In genomic region chrX:150968862-150969720, GRCh38 we compare ENCODE assay signal across 23 cellular contexts. TPM values are rescaled to one million over a fixed set of nuclear protein-coding genes. Genes with fewer than 3 reads are reported as not detected.
DNase-seq lines count a peak whose midpoint lies in the region; ATAC-seq, FAIRE-seq and TF ChIP-seq lines count a peak whose summit lies in the region.
"Had no signal": no experiment of that assay in that cellular context is flagged by ENCODE, and none has a peak within 500 bp of the region (broad histone marks: within the 10 kb centered on the region; RNA-seq: fewer than 3 reads in every experiment).

No MANE protein-coding gene starts in this region.

- H3K23me2 ChIP-seq in H1 (ENCODE audit: low read depth, low read length) = no peaks in the 10 kb centered on the region

- no peaks in the 10 kb centered on the region for H3K79me1 ChIP-seq in H1 (ENCODE audit: low read depth, low read length)
- no peaks in the 10 kb centered on the region for H3K79me1 ChIP-seq in mesendoderm (ENCODE audit: low read length)

- no peaks in the 10 kb centered on the region for H4K20me1 ChIP-seq in H1 (replicated peaks in 1 of 2; ENCODE audit: control insufficient read depth in 1 of 2, insufficient read depth in 2 of 2, low read length in 2 of 2)
- H4K20me1 ChIP-seq in HepG2 (ENCODE audit: insufficient read depth, low read length) = no peaks in the 10 kb centered on the region
- H4K20me1 ChIP-seq: BLaER1 had no signal

- DNase-seq in H1 (ENCODE audit: low read depth in 1 of 2, low spot score in 2 of 2) (no peak), mesendoderm (no peak), HepG2 (ENCODE audit: low spot score) (no peak), breast epithelium (ENCODE audit: low spot score in 2 of 2) (no peak)
- DNase-seq: CD4-positive, alpha-beta T cell; COR-L47; DMS79; Karpas-422; MV-4-11; NCI-H1105 treated with DMSO at 0.1 percent for 48 hours; NCI-H2029 treated with DMSO at 0.1 percent for 48 hours; NCI-H226; NCI-H524; NCI-H774; NK-92 treated with Interleukin-12 subunit alpha and Interleukin-12 subunit beta, amount 100 ng/mL, for 24 hours had no signal

- H3K27me3 ChIP-seq in HUES64 (ENCODE audit: insufficient read depth, low read length) (no peaks in the 10 kb centered on the region), H1 (replicated peaks in 1 of 4; ENCODE audit: control insufficient read depth in 3 of 4, extremely low read depth in 1 of 4, insufficient read depth in 3 of 4, low read length in 3 of 4) (no peaks in the 10 kb centered on the region), mesendoderm (ENCODE audit: insufficient read depth, low read length, poor library complexity) (no peaks in the 10 kb centered on the region), HepG2 (ENCODE audit: control insufficient read depth in 1 of 2, insufficient read depth in 2 of 2, low read length in 2 of 2) (peaks cover 0 to 5% of the 10 kb centered on the region in 2 experiments; a peak in 2 of 5 replicates), breast epithelium (peaks cover 0 to 33% of the 10 kb centered on the region in 2 donors)
- H3K27me3 ChIP-seq: BLaER1, SJSA1 had no signal

- H2AK5ac ChIP-seq in H1 (ENCODE audit: low read depth, low read length) (no peak overlapping the region), mesendoderm (ENCODE audit: low read length) (no peak overlapping the region)

- peak overlapping the region; percentile 7; the same call in 1 of the 2 replicates for H3K27ac ChIP-seq in HUES64 (ENCODE audit: low read depth, low read length)
- no peak overlapping the region for H3K27ac ChIP-seq in H1 (ENCODE audit: low read depth, low read length)
- H3K27ac ChIP-seq in mesendoderm (ENCODE audit: low read depth, low read length) = no peak overlapping the region
- no peak overlapping the region for H3K27ac ChIP-seq in HepG2 (ENCODE audit: extremely low read length, insufficient read depth, low read length)
- H3K27ac ChIP-seq in breast epithelium = no peak overlapping the region
- H3K27ac ChIP-seq: BLaER1, SJSA1 had no signal

- peak overlapping the region; percentile 23; the same call in 1 of the 2 replicates for H2BK20ac ChIP-seq in H1 (ENCODE audit: low read length)

- H3K4me3 ChIP-seq in HUES64 (ENCODE audit: low read length) = no peak overlapping the region
- H3K4me3 ChIP-seq in H1 (ENCODE audit: extremely low read depth in 1 of 4, insufficient read depth in 2 of 4, low read depth in 3 of 4, low read length in 4 of 4) = no peak overlapping the region
- H3K4me3 ChIP-seq in mesendoderm (ENCODE audit: low read length) = no peak overlapping the region
- H3K4me3 ChIP-seq in HepG2 (replicated peaks in 1 of 3; ENCODE audit: insufficient read depth in 1 of 3, low read depth in 2 of 3, low read length in 3 of 3) = no peak overlapping the region
- no peak overlapping the region for H3K4me3 ChIP-seq in breast epithelium
- H3K4me3 ChIP-seq: BLaER1, HAP-1, SJSA1 had no signal

- H3K4me2 ChIP-seq in H1 (ENCODE audit: insufficient read depth in 1 of 2, low read depth in 2 of 2, low read length in 2 of 2) (0 out of 4 replicates have a peak overlapping the region, but pooled peaks have one; percentile 13 to 15), mesendoderm (ENCODE audit: low read length) (no peak overlapping the region), HepG2 (ENCODE audit: low read depth, low read length) (no peak overlapping the region)
- H3K4me2 ChIP-seq: BLaER1 had no signal

- peak overlapping the region; percentile 80 for H3K14ac ChIP-seq in H1 (ENCODE audit: insufficient read length)

- H3K9ac ChIP-seq in HUES64 (ENCODE audit: low read depth, low read length) = no peak overlapping the region
- no peak overlapping the region for H3K9ac ChIP-seq in H1 (replicated peaks in 1 of 4; ENCODE audit: extremely low read depth in 1 of 4, low read depth in 3 of 4, low read length in 3 of 4)
- no peak overlapping the region for H3K9ac ChIP-seq in mesendoderm (ENCODE audit: low read length)
- no peak overlapping the region for H3K9ac ChIP-seq in HepG2 (ENCODE audit: insufficient read depth, low read depth, low read length)
- H3K9ac ChIP-seq: BLaER1 had no signal

- POLR2A ChIA-PET in H1 (lab: Charles Lee; ENCODE audit: partially characterized antibody) = interaction anchor here (0.8 to 1.3 kb wide), 2 partner anchors 14 to 28 kb away, joined by 3 read pairs; partner anchors contain the start of gene HMGB3
- POLR2A ChIA-PET in HepG2 (lab: Yijun Ruan, JAX) = no interaction called here

- H3K18ac ChIP-seq in H1 (ENCODE audit: extremely low read depth, low read length) = no peak overlapping the region
- no peak overlapping the region for H3K18ac ChIP-seq in mesendoderm (ENCODE audit: low read length)

- no peak overlapping the region for H3K4ac ChIP-seq in H1 (replicated peaks; ENCODE audit: insufficient read length, low read depth, low read length)
- no peak overlapping the region for H3K4ac ChIP-seq in mesendoderm (ENCODE audit: low read depth, low read length)

- H4K5ac ChIP-seq in H1 (ENCODE audit: insufficient read length, low read depth, low read length) = peak overlapping the region; percentile 71
- no peak overlapping the region for H4K5ac ChIP-seq in mesendoderm (ENCODE audit: low read length)

- intact Hi-C loops in HepG2 (cut with micrococcal nuclease; ENCODE audit: unreplicated experiment) (no loop called here), breast epithelium (cut with DNase I; ENCODE audit: low total_unique reads) (no loop called here)

- ATAC-seq in HG03439 (IDR thresholded peaks at IDR 0.05; ENCODE audit: unreplicated experiment) = no peak
- no peak for ATAC-seq in HepG2
- ATAC-seq in HG02763 (IDR thresholded peaks at IDR 0.05; ENCODE audit: unreplicated experiment) = no peak
- ATAC-seq: Right ventricle myocardium inferior had no signal

- H4K8ac ChIP-seq in H1 (ENCODE audit: extremely low read depth, insufficient read depth, low read length) = peak overlapping the region; percentile 93; the same call in 1 of the 2 replicates
- H4K8ac ChIP-seq in mesendoderm (ENCODE audit: low read depth, low read length) = no peak overlapping the region

- H2BK15ac ChIP-seq in H1 (ENCODE audit: low read length) (no peak overlapping the region), mesendoderm (replicated peaks; ENCODE audit: low read depth) (no peak overlapping the region)

- TF ChIP-seq POLR2A in H1 (IDR thresholded peaks at IDR 0.05; ENCODE audit: control extremely low read depth in 1 of 2, low read depth in 2 of 2, low read length in 2 of 2) (no peak), HepG2 (IDR thresholded peaks at IDR 0.05; ENCODE audit: insufficient read depth in 1 of 2, low read depth in 2 of 2, low read length in 2 of 2) (no peak), breast epithelium (IDR thresholded peaks at IDR 0.05) (no peak)

- H2BK12ac ChIP-seq in H1 (ENCODE audit: low read depth, low read length) = no peak overlapping the region

- peak overlapping the region; percentile 88 for H2AFZ ChIP-seq in H1 (ENCODE audit: low read length)
- H2AFZ ChIP-seq in HepG2 (ENCODE audit: low read length) = no peak overlapping the region

- no TSS peak for BruUV-seq in HepG2 (replicated peaks; lab: Mats Ljungman, UMichigan)

- CTCF ChIA-PET in H1 (lab: Charles Lee; ENCODE audit: partially characterized antibody) (no interaction called here), HepG2 (lab: Yijun Ruan, JAX; ENCODE audit: low intra/inter-chr PET ratio, low total read pairs) (no interaction called here)

- TF ChIP-seq CTCF in H1 (IDR thresholded peaks at IDR 0.05; ENCODE audit: control extremely low read depth in 1 of 3, insufficient read depth in 1 of 3, low read depth in 1 of 3, low read length in 3 of 3) (no peak), HepG2 (CRISPR knock-in tag; IDR thresholded peaks at IDR 0.05) (no peak), breast epithelium (IDR thresholded peaks at IDR 0.05) (no peak)

- H3K56ac ChIP-seq in H1 (replicated peaks; ENCODE audit: insufficient read length, low read depth, low read length) (no peak overlapping the region), mesendoderm (ENCODE audit: low read length) (peak overlapping the region; percentile 42)

- FAIRE-seq in H1 (lab: Jason Lieb, UNC) (peak; percentile 84), HepG2 (lab: Jason Lieb, UNC) (no peak)
- FAIRE-seq: HTR-8/SVneo had no signal

- peak overlapping the region; percentile 81 for H4K91ac ChIP-seq in H1 (replicated peaks; ENCODE audit: insufficient read length, low read length)

- in situ Hi-C loops in HepG2 (cut with HindIII; ENCODE audit: extremely low pct_ligation_motif_present, low pct_unique_long_range_greater_than_20kb) = no loop called here

- H2BK120ac ChIP-seq in H1 (replicated peaks; ENCODE audit: low read depth, low read length) (peak overlapping the region; percentile 61), mesendoderm (ENCODE audit: low read depth, low read length) (no peak overlapping the region)

- H3K36me3 ChIP-seq in HUES64 (ENCODE audit: insufficient read depth, low read length) = no peaks in the 10 kb centered on the region
- H3K36me3 ChIP-seq in H1 (ENCODE audit: control insufficient read depth in 2 of 4, insufficient read depth in 4 of 4, low read length in 3 of 4) = no peaks in the 10 kb centered on the region
- H3K36me3 ChIP-seq in mesendoderm (ENCODE audit: control insufficient read depth, insufficient read depth, low read length) = no peaks in the 10 kb centered on the region
- no peaks in the 10 kb centered on the region for H3K36me3 ChIP-seq in HepG2 (replicated peaks in 1 of 2; ENCODE audit: control insufficient read depth in 1 of 2, insufficient read depth in 2 of 2, low read length in 2 of 2)
- no peaks in the 10 kb centered on the region for H3K36me3 ChIP-seq in breast epithelium
- H3K36me3 ChIP-seq: BLaER1, HAP-1, SJSA1 had no signal

- no peak overlapping the region for H3K23ac ChIP-seq in H1 (ENCODE audit: insufficient read length)
- no peak overlapping the region for H3K23ac ChIP-seq in mesendoderm (ENCODE audit: low read length)

- H3K4me1 ChIP-seq in HUES64 (ENCODE audit: insufficient read depth, low read length) = no peaks in the 10 kb centered on the region
- H3K4me1 ChIP-seq in H1 (replicated peaks in 1 of 4; ENCODE audit: control insufficient read depth in 3 of 4, insufficient read depth in 4 of 4, low read length in 3 of 4) = peaks cover 0 to 4% (median 2%) of the 10 kb centered on the region in 4 experiments; a peak in 3 of 7 replicates
- no peaks in the 10 kb centered on the region for H3K4me1 ChIP-seq in mesendoderm (ENCODE audit: control insufficient read depth, low read depth, low read length)
- peaks cover 22% of the 10 kb centered on the region for H3K4me1 ChIP-seq in HepG2 (ENCODE audit: insufficient read depth, low read length)
- no peaks in the 10 kb centered on the region for H3K4me1 ChIP-seq in breast epithelium
- H3K4me1 ChIP-seq: BLaER1, HAP-1, SJSA1 had no signal

- no peak for TF ChIP-seq RAD21 in H1 (IDR thresholded peaks at IDR 0.05 in 1 of 2, conservative IDR thresholded peaks at IDR 0.05 in 1 of 2; ENCODE audit: low read depth in 2 of 2, low read length in 2 of 2)
- TF ChIP-seq RAD21 in HepG2 (CRISPR knock-in tag; IDR thresholded peaks at IDR 0.05) = no peak

- H3K9me3 ChIP-seq in HUES64 (ENCODE audit: insufficient read depth, low read depth, low read length) = no peaks in the 10 kb centered on the region
- H3K9me3 ChIP-seq in H1 (ENCODE audit: insufficient read depth in 2 of 2, low read depth in 1 of 2, low read length in 1 of 2) = no peaks in the 10 kb centered on the region
- no peaks in the 10 kb centered on the region for H3K9me3 ChIP-seq in HepG2 (ENCODE audit: low read length)
- H3K9me3 ChIP-seq in breast epithelium = peaks cover 0 to 4% of the 10 kb centered on the region in 2 donors
- H3K9me3 ChIP-seq: BLaER1, HAP-1, SJSA1 had no signal

- TF ChIP-seq EP300 in H1 (IDR thresholded peaks at IDR 0.05; ENCODE audit: borderline replicate concordance in 1 of 2, low read depth in 2 of 2, low read length in 2 of 2) (no peak), HepG2 (IDR thresholded peaks at IDR 0.05; ENCODE audit: low read depth in 2 of 2, low read length in 2 of 2) (no peak), HepG2 (CRISPR knock-in tag; IDR thresholded peaks at IDR 0.05; ENCODE audit: borderline replicate concordance) (no peak)

- 27% methylated on average over 17 of the region's 17 CpGs for WGBS in HUES64
- 66% methylated on average over 16 of the region's 17 CpGs; no CpG with 5 or more reads in 1 of the 2 experiments for WGBS in H1 (ENCODE audit: extremely low coverage in 1 of 2, insufficient coverage in 1 of 2, insufficient read length in 1 of 2, insufficient replicate concordance in 2 of 2, low coverage in 1 of 2, low lambda C conversion rate in 2 of 2, missing lambda C conversion rate in 1 of 2), 2 experiments
- no CpG with 5 or more reads among the region's 17 CpGs for WGBS in mesendoderm (ENCODE audit: extremely low coverage, insufficient coverage, low lambda C conversion rate)
- 48% methylated on average over 12 of the region's 17 CpGs for WGBS in HepG2 (ENCODE audit: low lambda C conversion rate)

- no peak overlapping the region; the same call in 1 of the 2 replicates for H2BK5ac ChIP-seq in H1 (ENCODE audit: low read depth, low read length)
- no peak overlapping the region for H2BK5ac ChIP-seq in mesendoderm (ENCODE audit: low read length)

- no peaks in the 10 kb centered on the region for H3K79me2 ChIP-seq in H1 (ENCODE audit: control insufficient read depth in 1 of 2, insufficient read depth in 2 of 2, low read length in 2 of 2)
- H3K79me2 ChIP-seq in mesendoderm (ENCODE audit: control insufficient read depth, insufficient read depth, low read length) = no peaks in the 10 kb centered on the region
- H3K79me2 ChIP-seq in HepG2 (ENCODE audit: insufficient read depth, low read length) = no peaks in the 10 kb centered on the region

RNA-seq across cellular contexts. Expression of gene HMGB3, which starts 14.0 kb away (rescaled TPM):
- polyA plus RNA-seq in HUES64 (2013, experiment 1 of 2) = 221 TPM
- 227 TPM for polyA plus RNA-seq in HUES64 (2013, experiment 2 of 2)
- total RNA-seq in H1 (2021; fragmentation: NEBNext Ultra II Directional; extraction: Animal tissue kit (Norgen Biotek cat#: 25700)) = 340 and 346 TPM in 2 replicates
- polyA plus RNA-seq in H1 (2011; rRNA removed) = 34.1 and 55.8 TPM in 2 replicates
- polyA plus RNA-seq in H1 (2011; cell fraction: cytosol; rRNA removed) = 75.2 TPM
- polyA plus RNA-seq in H1 (2011; cell fraction: nucleus; rRNA removed) = 17.0 TPM
- polyA plus RNA-seq in H1 (2012, experiment 1 of 2) = 179 to 527 TPM (median 189 TPM) in 4 replicates
- 50.1 TPM for polyA plus RNA-seq in H1 (2012, experiment 2 of 2)
- polyA plus RNA-seq in H1 (2013, experiment 1 of 2) = 237 TPM
- polyA plus RNA-seq in H1 (2013, experiment 2 of 2) = 238 TPM
- 60.8 and 61.3 TPM in 2 replicates for polyA minus RNA-seq in H1 (2011; rRNA and poly(A)+ RNA removed)
- polyA minus RNA-seq in H1 (2011; cell fraction: cytosol; rRNA and poly(A)+ RNA removed) = 57.7 TPM
- polyA minus RNA-seq in H1 (2011; cell fraction: nucleus; rRNA and poly(A)+ RNA removed) = 46.2 TPM
- polyA plus RNA-seq in mesendoderm (2013, experiment 1 of 2) = 575 TPM
- polyA plus RNA-seq in mesendoderm (2013, experiment 2 of 2) = 584 TPM
- 87.1 and 119 TPM in 2 replicates for total RNA-seq in HepG2 (2016; rRNA removed; fragmentation: Illumina TruSeq; extraction: Trizol)
- 6.6 and 8.3 TPM in 2 replicates for total RNA-seq in HepG2 (2016; cell fraction: cytosol; rRNA removed; fragmentation: Illumina TruSeq; extraction: Trizol; ENCODE audit: low read depth)
- total RNA-seq in HepG2 (2016; cell fraction: insoluble cytoplasmic fraction; rRNA removed; fragmentation: Illumina TruSeq; extraction: Trizol) = 83.2 and 120 TPM in 2 replicates
- total RNA-seq in HepG2 (2016; cell fraction: membrane; rRNA removed; fragmentation: Illumina TruSeq; extraction: Trizol) = 16.6 and 20.7 TPM in 2 replicates
- 25.0 and 27.7 TPM in 2 replicates for total RNA-seq in HepG2 (2016; cell fraction: nucleus; rRNA removed; fragmentation: Illumina TruSeq; extraction: Trizol)
- polyA plus RNA-seq in HepG2 (2011; rRNA removed) = 5.9 and 8.5 TPM in 2 replicates
- 4.2 and 5.9 TPM in 2 replicates for polyA plus RNA-seq in HepG2 (2011; cell fraction: cytosol; rRNA removed)
- 3.2 TPM in 2 replicates for polyA plus RNA-seq in HepG2 (2011; cell fraction: nucleus; rRNA removed)
- 34.1 and 64.7 TPM in 2 replicates for polyA plus RNA-seq in HepG2 (2012)
- 20.0 and 21.9 TPM in 2 replicates for polyA plus RNA-seq in HepG2 (2016; cell fraction: cytosol; fragmentation: Illumina TruSeq; extraction: Trizol; ENCODE audit: low read depth)
- 168 and 175 TPM in 2 replicates for polyA plus RNA-seq in HepG2 (2016; cell fraction: insoluble cytoplasmic fraction; fragmentation: Illumina TruSeq; extraction: Trizol; ENCODE audit: low read depth)
- 25.5 and 25.6 TPM in 2 replicates for polyA plus RNA-seq in HepG2 (2016; cell fraction: membrane; fragmentation: Illumina TruSeq; extraction: Trizol; ENCODE audit: low read depth)
- 60.8 and 67.6 TPM in 2 replicates for polyA plus RNA-seq in HepG2 (2016; cell fraction: nucleus; fragmentation: Illumina TruSeq; extraction: Trizol; ENCODE audit: insufficient read depth, low read depth)
- polyA minus RNA-seq in HepG2 (2011; rRNA and poly(A)+ RNA removed; ENCODE audit: low replicate concordance) = 4.3 and 13.1 TPM in 2 replicates
- 5.5 and 5.9 TPM in 2 replicates for polyA minus RNA-seq in HepG2 (2011; cell fraction: cytosol; rRNA and poly(A)+ RNA removed)
- 12.8 and 15.1 TPM in 2 replicates for polyA minus RNA-seq in HepG2 (2011; cell fraction: nucleus; rRNA and poly(A)+ RNA removed)
- total RNA-seq in breast epithelium = 1 to 10 TPM; 2.5 to 6.2 (median 2.7) TPM

Comparison
In these comparisons a context has a peak if more than half of its experiments do, and no peak if none do; other contexts are left out.
1. H3K4me2 ChIP-seq: peak in H1 (2 of 2); none in mesendoderm (single experiment) and HepG2 (single experiment).